Comparison of ENCODE assay signal across 25 cellular contexts in genomic region chr22:36212896-36213295, GRCh38. TPM values are rescaled to one million over a fixed set of nuclear protein-coding genes. Genes with fewer than 3 reads are reported as not detected.
DNase-seq lines count a peak whose midpoint lies in the region; ATAC-seq lines count a peak whose summit lies in the region.
"Had no signal": no experiment of that assay in that cellular context is flagged by ENCODE, and none has a peak within 500 bp of the region (broad histone marks: within the 10 kb centered on the region; RNA-seq: fewer than 3 reads in every experiment).

No MANE protein-coding gene starts in this region.

- peak; percentile 62 for ATAC-seq in naive thymus-derived CD4-positive, alpha-beta T cell
- ATAC-seq: activated naive CD4-positive, alpha-beta T cell treated with anti-CD3 and anti-CD28 coated beads, Interleukin-2, amount 50 U/mL, for 72 hours; activated T-helper 17 cell treated with anti-CD3 and anti-CD28 coated beads, Interleukin-2, amount 50 U/mL, for 72 hours; GM23338; right cardiac atrium had no signal

- POLR2A ChIA-PET in naive thymus-derived CD4-positive, alpha-beta T cell (lab: Charles Lee): no interaction called here

- no peak overlapping the region for H3K4me3 ChIP-seq in naive thymus-derived CD4-positive, alpha-beta T cell (ENCODE audit: low read length)
- H3K4me3 ChIP-seq: GM23338, ovary had no signal

- H3K27ac Mint-ChIP-seq in naive thymus-derived CD4-positive, alpha-beta T cell: no peak overlapping the region
- no peak overlapping the region for H3K27ac Mint-ChIP-seq in activated naive CD8-positive, alpha-beta T cell treated with anti-CD3 and anti-CD28 coated beads for 36 hours
- H3K27ac Mint-ChIP-seq: activated naive CD4-positive, alpha-beta T cell treated with anti-CD3 and anti-CD28 coated beads, Interleukin-2, amount 50 U/mL, for 72 hours; activated T-helper 17 cell treated with anti-CD3 and anti-CD28 coated beads, Interleukin-2, amount 50 U/mL, for 72 hours; GM23338 had no signal

- H3K36me3 ChIP-seq in naive thymus-derived CD4-positive, alpha-beta T cell (ENCODE audit: control insufficient read depth in 2 of 3, insufficient read depth in 3 of 3, low read length in 3 of 3): no peaks in the 10 kb centered on the region
- H3K36me3 ChIP-seq: ovary had no signal

- no peak overlapping the region for H3K27ac ChIP-seq in naive thymus-derived CD4-positive, alpha-beta T cell (ENCODE audit: low read depth, low read length)
- H3K27ac ChIP-seq: C4-2B, ovary, VCaP had no signal

- intact Hi-C loops in naive thymus-derived CD4-positive, alpha-beta T cell (cut with micrococcal nuclease): no loop called here

- peaks cover 5 to 82% (median 31%) of the 10 kb centered on the region in 5 donors for H3K27me3 Mint-ChIP-seq in naive thymus-derived CD4-positive, alpha-beta T cell
- H3K27me3 Mint-ChIP-seq in activated naive CD8-positive, alpha-beta T cell treated with anti-CD3 and anti-CD28 coated beads for 36 hours: peaks cover 22% of the 10 kb centered on the region

- H3K36me3 Mint-ChIP-seq in naive thymus-derived CD4-positive, alpha-beta T cell: peaks cover 0 to 7% (median 4%) of the 10 kb centered on the region in 5 donors
- H3K36me3 Mint-ChIP-seq in activated naive CD8-positive, alpha-beta T cell treated with anti-CD3 and anti-CD28 coated beads for 36 hours: peaks cover 6% of the 10 kb centered on the region

- CTCF ChIA-PET in naive thymus-derived CD4-positive, alpha-beta T cell (lab: Charles Lee): no interaction called here

- no peaks in the 10 kb centered on the region for H3K9me3 ChIP-seq in naive thymus-derived CD4-positive, alpha-beta T cell (ENCODE audit: control insufficient read depth in 2 of 3, low read length in 3 of 3)
- H3K9me3 ChIP-seq: ovary had no signal

- DNase-seq in CD1c-positive myeloid dendritic cell (ENCODE audit: extremely low spot score) (peak; percentile 63), MV-4-11 (lab: John Stamatoyannopoulos, UW) (peak; percentile 58), UCSD-AML1 (lab: John Stamatoyannopoulos, UW; ENCODE audit: unreplicated experiment) (peak; percentile 31), germinal center (ENCODE audit: low spot score) (no peak), cerebellar cortex (ENCODE audit: low spot score) (no peak), HPDE6-E6E7 (ENCODE audit: extremely low spot score) (no peak)
- DNase-seq in naive thymus-derived CD4-positive, alpha-beta T cell: no peak
- no peak for DNase-seq in activated naive CD8-positive, alpha-beta T cell treated with anti-CD3 and anti-CD28 coated beads for 36 hours
- DNase-seq: activated CD4-positive, alpha-beta T cell treated with anti-CD3 and anti-CD28 coated beads, Interleukin-2, amount 50 U/mL, for 1 hour; effector CD4-positive, alpha-beta T cell; erythroblast; hypothalamus; naive B cell; NCI-H1417 treated with DMSO at 0.1 percent for 48 hours; NCI-H510A treated with DMSO at 0.1 percent for 48 hours; ovary; right cardiac atrium; stimulated activated CD8-positive, alpha-beta memory T cell treated with anti-CD3 and anti-CD28 coated beads, Interleukin-4, amount 100 ng/mL, for 48 hours had no signal

- H3K4me1 Mint-ChIP-seq in naive thymus-derived CD4-positive, alpha-beta T cell: peaks cover 5 to 16% (median 8%) of the 10 kb centered on the region in 7 donors
- H3K4me1 Mint-ChIP-seq in activated naive CD8-positive, alpha-beta T cell treated with anti-CD3 and anti-CD28 coated beads for 36 hours: peaks cover 9% of the 10 kb centered on the region
- H3K4me1 Mint-ChIP-seq: activated T-helper 17 cell treated with anti-CD3 and anti-CD28 coated beads, Interleukin-2, amount 50 U/mL, for 72 hours had no signal

- H3K4me3 Mint-ChIP-seq in naive thymus-derived CD4-positive, alpha-beta T cell: no peak overlapping the region
- H3K4me3 Mint-ChIP-seq in activated naive CD8-positive, alpha-beta T cell treated with anti-CD3 and anti-CD28 coated beads for 36 hours: no peak overlapping the region
- H3K4me3 Mint-ChIP-seq: activated T-helper 17 cell treated with anti-CD3 and anti-CD28 coated beads, Interleukin-2, amount 50 U/mL, for 72 hours; central memory CD8-positive, alpha-beta T cell; GM23338; naive B cell had no signal

- H3K27me3 ChIP-seq in naive thymus-derived CD4-positive, alpha-beta T cell (ENCODE audit: control insufficient read depth in 2 of 2, insufficient read depth in 2 of 2, low read length in 2 of 2): no peaks in the 10 kb centered on the region
- H3K27me3 ChIP-seq: ovary had no signal

- H3K4me1 ChIP-seq in naive thymus-derived CD4-positive, alpha-beta T cell (ENCODE audit: control insufficient read depth in 2 of 2, insufficient read depth in 2 of 2, low read length in 2 of 2): no peaks in the 10 kb centered on the region

- H3K9me3 Mint-ChIP-seq in naive thymus-derived CD4-positive, alpha-beta T cell: peaks cover 0 to 16% (median 7%) of the 10 kb centered on the region in 11 donors
- H3K9me3 Mint-ChIP-seq in activated naive CD8-positive, alpha-beta T cell treated with anti-CD3 and anti-CD28 coated beads for 36 hours: peaks cover 6% of the 10 kb centered on the region
- H3K9me3 Mint-ChIP-seq: central memory CD8-positive, alpha-beta T cell had no signal

RNA-seq across cellular contexts. Expression of gene APOL4, which starts 11.3 kb away (rescaled TPM):
- 1 to 10 TPM in 1 of 5 experiments, not detected in 4; 1.2 TPM for total RNA-seq in naive thymus-derived CD4-positive, alpha-beta T cell
- not detected for polyA plus RNA-seq in naive thymus-derived CD4-positive, alpha-beta T cell
- total RNA-seq in activated naive CD8-positive, alpha-beta T cell treated with anti-CD3 and anti-CD28 coated beads for 36 hours: under 1 TPM; 0.70 to 0.95 TPM
- total RNA-seq: astrocyte, GM23338 had no signal
- polyA plus RNA-seq: GM23338 had no signal

RNA-seq across cellular contexts. Expression of gene APOL2, which starts 26.4 kb away (rescaled TPM):
- 100 to 1,000 TPM in 1 of 5 experiments, 10 to 100 TPM in 4; 30.1 to 133 (median 66.9) TPM for total RNA-seq in naive thymus-derived CD4-positive, alpha-beta T cell
- 10 to 100 TPM; 13.4 to 14.9 TPM for polyA plus RNA-seq in naive thymus-derived CD4-positive, alpha-beta T cell
- total RNA-seq in activated naive CD8-positive, alpha-beta T cell treated with anti-CD3 and anti-CD28 coated beads for 36 hours: 10 to 100 TPM; 54.3 to 57.0 TPM

RNA-seq across cellular contexts. Expression of gene APOL1, which starts 40.0 kb away (rescaled TPM):
- 10 to 100 TPM in 4 of 5 experiments, 1 to 10 TPM in 1; 8.6 to 91.1 (median 18.4) TPM for total RNA-seq in naive thymus-derived CD4-positive, alpha-beta T cell
- 10 to 100 TPM in 1 of 2 donors, 1 to 10 TPM in 1; 6.2 to 14.9 TPM for polyA plus RNA-seq in naive thymus-derived CD4-positive, alpha-beta T cell
- total RNA-seq in activated naive CD8-positive, alpha-beta T cell treated with anti-CD3 and anti-CD28 coated beads for 36 hours: 10 to 100 TPM; 17.6 to 19.3 TPM
- total RNA-seq: GM23338 had no signal

RNA-seq across cellular contexts. Expression of gene APOL3, which starts 52.3 kb away (rescaled TPM):
- total RNA-seq in naive thymus-derived CD4-positive, alpha-beta T cell: 100 to 1,000 TPM; 121 to 212 (median 175) TPM
- polyA plus RNA-seq in naive thymus-derived CD4-positive, alpha-beta T cell: 10 to 100 TPM; 56.9 to 83.9 TPM
- total RNA-seq in activated naive CD8-positive, alpha-beta T cell treated with anti-CD3 and anti-CD28 coated beads for 36 hours: 10 to 100 TPM; 55.0 to 56.3 TPM
- total RNA-seq: GM23338 had no signal
- polyA plus RNA-seq: GM23338 had no signal

Comparison
In these comparisons a context has a peak if more than half of its experiments do, and no peak if none do; other contexts are left out.
1. DNase-seq: peak in CD1c-positive myeloid dendritic cell (single experiment), MV-4-11 (single experiment) and UCSD-AML1 (single experiment); none in naive thymus-derived CD4-positive, alpha-beta T cell (0 of 9), germinal center (single experiment), cerebellar cortex (single experiment), activated naive CD8-positive, alpha-beta T cell treated with anti-CD3 and anti-CD28 coated beads for 36 hours (single experiment) and HPDE6-E6E7 (single experiment).